Comparison of ENCODE assay signal across 14 cellular contexts in the genomic region with DNA sequence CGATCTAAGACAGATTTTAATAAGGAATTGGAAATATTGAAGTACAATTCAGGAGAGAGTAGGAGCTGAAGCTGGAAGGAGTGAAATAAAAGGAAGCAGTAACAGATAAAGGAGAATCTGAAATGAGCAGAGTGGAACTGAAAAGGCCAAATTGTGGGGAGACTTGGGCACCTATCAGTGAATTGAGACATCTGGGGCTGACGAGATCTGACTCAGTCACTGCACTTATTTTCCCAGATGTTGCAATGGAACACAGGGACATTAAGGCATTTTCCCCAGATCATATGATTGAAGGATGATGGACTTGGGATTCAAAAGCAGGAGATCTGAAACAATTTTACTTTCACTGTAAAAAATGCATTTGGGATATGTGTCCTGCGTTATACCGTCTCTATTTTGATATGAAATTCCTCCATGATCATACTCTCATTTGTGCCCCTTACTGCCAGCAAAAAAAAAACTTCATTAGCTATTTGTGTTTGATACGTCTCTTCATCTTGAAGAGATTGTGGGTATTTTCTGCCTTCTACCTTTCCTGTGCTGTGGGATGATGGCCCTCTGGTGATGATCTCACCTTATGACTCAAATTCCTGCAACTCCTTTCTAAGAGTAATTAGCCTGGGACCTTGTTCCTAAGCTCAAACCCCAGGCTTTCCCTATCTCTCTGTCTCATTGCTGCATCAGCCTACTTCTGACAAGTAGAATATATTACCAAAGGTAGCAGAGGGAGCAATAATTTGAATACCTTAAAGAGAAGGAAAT.
DNase-seq lines count a peak whose midpoint lies in the region; ATAC-seq, FAIRE-seq and TF ChIP-seq lines count a peak whose summit lies in the region.
"Had no signal": no experiment of that assay in that cellular context is flagged by ENCODE, and none has a peak within 500 bp of the region (broad histone marks: within the 10 kb centered on the region; RNA-seq: fewer than 3 reads in every experiment).

No MANE protein-coding gene starts in this region.

- H3K4me1 ChIP-seq in PC-3 (ENCODE audit: insufficient read depth, low read length) (peaks cover 31% of the 10 kb centered on the region), H1 (replicated peaks in 1 of 4; ENCODE audit: control insufficient read depth in 3 of 4, insufficient read depth in 4 of 4, low read length in 3 of 4) (no peaks in the 10 kb centered on the region), mesendoderm (ENCODE audit: control insufficient read depth, low read depth, low read length) (peaks cover 2% of the 10 kb centered on the region), MM.1S (ENCODE audit: low read length) (no peaks in the 10 kb centered on the region)
- H3K4me1 ChIP-seq: BLaER1, vagina had no signal

- POLR2A ChIA-PET in PC-3 (lab: Charles Lee; ENCODE audit: unreplicated experiment) (no interaction called here), H1 (lab: Charles Lee; ENCODE audit: partially characterized antibody) (no interaction called here)

- H2BK20ac ChIP-seq in H1 (ENCODE audit: low read length), result no peak overlapping the region

- H3K9ac ChIP-seq in PC-3 (ENCODE audit: low read length), result peak overlapping the region; percentile 63
- no peak overlapping the region for H3K9ac ChIP-seq in H1 (replicated peaks in 1 of 4; ENCODE audit: extremely low read depth in 1 of 4, low read depth in 3 of 4, low read length in 3 of 4)
- H3K9ac ChIP-seq in mesendoderm (ENCODE audit: low read length), result no peak overlapping the region
- no peak overlapping the region for H3K9ac ChIP-seq in MM.1S (ENCODE audit: low read length)
- H3K9ac ChIP-seq: BLaER1 had no signal

- 93 to 100% methylated on average over 1 to 5 of the region's 5 CpGs for WGBS in H1 (ENCODE audit: extremely low coverage in 1 of 2, insufficient coverage in 1 of 2, insufficient read length in 1 of 2, insufficient replicate concordance in 2 of 2, low coverage in 1 of 2, low lambda C conversion rate in 2 of 2, missing lambda C conversion rate in 1 of 2), 2 experiments
- WGBS in mesendoderm (ENCODE audit: extremely low coverage, insufficient coverage, low lambda C conversion rate), result 100% methylated on average over 1 of the region's 5 CpGs

- no peak overlapping the region for H3K14ac ChIP-seq in H1 (ENCODE audit: insufficient read length)

- H4K8ac ChIP-seq in H1 (ENCODE audit: extremely low read depth, insufficient read depth, low read length) (no peak overlapping the region), mesendoderm (ENCODE audit: low read depth, low read length) (no peak overlapping the region)

- H4K20me1 ChIP-seq in PC-3 (ENCODE audit: low read length) (no peaks in the 10 kb centered on the region), H1 (replicated peaks in 1 of 2; ENCODE audit: control insufficient read depth in 1 of 2, insufficient read depth in 2 of 2, low read length in 2 of 2) (no peaks in the 10 kb centered on the region), MM.1S (ENCODE audit: insufficient read depth, low read length) (no peaks in the 10 kb centered on the region)
- H4K20me1 ChIP-seq: BLaER1 had no signal

- H2BK15ac ChIP-seq in H1 (ENCODE audit: low read length) (no peak overlapping the region), mesendoderm (replicated peaks; ENCODE audit: low read depth) (no peak overlapping the region)

- CTCF ChIA-PET in PC-3 (lab: Charles Lee) (interaction anchor here (0.6 to 1.2 kb wide), 3 partner anchors 278 to 393 kb away, joined by 3 to 10 read pairs (median 3); no protein-coding TSS in a partner anchor), H1 (lab: Charles Lee; ENCODE audit: partially characterized antibody) (interaction anchor here (0.6 to 1.9 kb wide), 6 partner anchors 10 to 479 kb away, joined by 3 to 5 read pairs (median 3); no protein-coding TSS in a partner anchor)

- H3F3A ChIP-seq in PC-3 (ENCODE audit: low read length, unreplicated experiment) (peaks cover 4% of the 10 kb centered on the region), MM.1S (ENCODE audit: insufficient read depth, low read length) (no peaks in the 10 kb centered on the region)

- intact Hi-C loops in PC-3 (cut with micrococcal nuclease), result loop anchor here (1.0 to 5.0 kb wide), 4 partner anchors 87 to 480 kb away; no protein-coding TSS in a partner anchor

- H2AK5ac ChIP-seq in H1 (ENCODE audit: low read depth, low read length) (no peak overlapping the region), mesendoderm (ENCODE audit: low read length) (no peak overlapping the region)

- ATAC-seq in PC-3, result peak; percentile 78
- ATAC-seq in GM21360 (IDR thresholded peaks at IDR 0.05; ENCODE audit: unreplicated experiment), result no peak
- ATAC-seq: activated naive CD8-positive, alpha-beta T cell treated with anti-CD3 and anti-CD28 coated beads, Interleukin-2, amount 50 U/mL, for 24 hours; naive thymus-derived CD4-positive, alpha-beta T cell had no signal

- H3K79me2 ChIP-seq in PC-3 (ENCODE audit: low read length), result no peaks in the 10 kb centered on the region
- H3K79me2 ChIP-seq in H1 (ENCODE audit: control insufficient read depth in 1 of 2, insufficient read depth in 2 of 2, low read length in 2 of 2), result no peaks in the 10 kb centered on the region
- H3K79me2 ChIP-seq in mesendoderm (ENCODE audit: control insufficient read depth, insufficient read depth, low read length), result no peaks in the 10 kb centered on the region
- H3K79me2 ChIP-seq in MM.1S (ENCODE audit: low read length), result no peaks in the 10 kb centered on the region

- no peak overlapping the region for H2BK12ac ChIP-seq in H1 (ENCODE audit: low read depth, low read length)

- H3K79me1 ChIP-seq in H1 (ENCODE audit: low read depth, low read length), result no peaks in the 10 kb centered on the region
- H3K79me1 ChIP-seq in mesendoderm (ENCODE audit: low read length), result no peaks in the 10 kb centered on the region

- no peak overlapping the region for H3K4ac ChIP-seq in H1 (replicated peaks; ENCODE audit: insufficient read length, low read depth, low read length)
- H3K4ac ChIP-seq in mesendoderm (ENCODE audit: low read depth, low read length), result no peak overlapping the region

- H4K5ac ChIP-seq in H1 (ENCODE audit: insufficient read length, low read depth, low read length) (no peak overlapping the region), mesendoderm (ENCODE audit: low read length) (no peak overlapping the region)

- TF ChIP-seq CTCF in PC-3 (conservative IDR thresholded peaks at IDR 0.05; ENCODE audit: low read depth, low read length) (peak; percentile 32; the same call in 1 of the 2 replicates), H1 (IDR thresholded peaks at IDR 0.05; ENCODE audit: control extremely low read depth in 1 of 3, insufficient read depth in 1 of 3, low read depth in 1 of 3, low read length in 3 of 3) (no peak), MM.1S (IDR thresholded peaks at IDR 0.05; ENCODE audit: low read length) (no peak)

- peak overlapping the region; percentile 7; the same call in 1 of the 2 replicates for H3K4me3 ChIP-seq in PC-3 (ENCODE audit: low read length)
- no peak overlapping the region for H3K4me3 ChIP-seq in H1 (ENCODE audit: extremely low read depth in 1 of 4, insufficient read depth in 2 of 4, low read depth in 3 of 4, low read length in 4 of 4)
- no peak overlapping the region for H3K4me3 ChIP-seq in mesendoderm (ENCODE audit: low read length)
- no peak overlapping the region for H3K4me3 ChIP-seq in MM.1S (ENCODE audit: low read length)
- H3K4me3 ChIP-seq: BLaER1, vagina had no signal

- no peak for FAIRE-seq in H1 (lab: Jason Lieb, UNC)

- TF ChIP-seq EP300 in H1 (IDR thresholded peaks at IDR 0.05; ENCODE audit: borderline replicate concordance in 1 of 2, low read depth in 2 of 2, low read length in 2 of 2), result no peak

- H2AFZ ChIP-seq in PC-3 (ENCODE audit: low read length) (peak overlapping the region; percentile 45), H1 (ENCODE audit: low read length) (peak overlapping the region; percentile 64; the same call in 1 of the 2 replicates), MM.1S (ENCODE audit: low read length) (no peak overlapping the region)

- H3K9me2 ChIP-seq in PC-3 (replicated peaks; ENCODE audit: low read length), result no peaks in the 10 kb centered on the region
- no peaks in the 10 kb centered on the region for H3K9me2 ChIP-seq in MM.1S (replicated peaks; ENCODE audit: insufficient read depth, low read length)

- H3K23ac ChIP-seq in H1 (ENCODE audit: insufficient read length) (no peak overlapping the region), mesendoderm (ENCODE audit: low read length) (no peak overlapping the region)

- DNase-seq in ELF-1 (ENCODE audit: low read depth, low spot score) (peak; percentile 23), PC-3 (peak; percentile 71), H1 (ENCODE audit: low read depth in 1 of 2, low spot score in 2 of 2) (no peak), mesendoderm (peak; percentile 88), MM.1S (no peak), NOMO-1 treated with dmso at 0.1 percent for 144 hours (lab: John Stamatoyannopoulos, UW; ENCODE audit: unreplicated experiment) (no peak)
- DNase-seq in central memory CD4-positive, alpha-beta T cell, result no peak
- DNase-seq: activated naive CD8-positive, alpha-beta T cell treated with anti-CD3 and anti-CD28 coated beads, Interleukin-2, amount 50 U/mL, for 24 hours; effector memory CD4-positive, alpha-beta T cell; naive thymus-derived CD4-positive, alpha-beta T cell; NCI-H2081 had no signal

- H3K4me2 ChIP-seq in PC-3 (ENCODE audit: low read length) (peak overlapping the region; percentile 66), H1 (ENCODE audit: insufficient read depth in 1 of 2, low read depth in 2 of 2, low read length in 2 of 2) (no peak overlapping the region), mesendoderm (ENCODE audit: low read length) (no peak overlapping the region), MM.1S (ENCODE audit: low read depth, low read length) (no peak overlapping the region)
- H3K4me2 ChIP-seq: BLaER1 had no signal

- H3K9me3 ChIP-seq in PC-3 (ENCODE audit: low read length), result no peaks in the 10 kb centered on the region
- H3K9me3 ChIP-seq in H1 (ENCODE audit: insufficient read depth in 2 of 2, low read depth in 1 of 2, low read length in 1 of 2), result no peaks in the 10 kb centered on the region
- H3K9me3 ChIP-seq in MM.1S (replicated peaks; ENCODE audit: insufficient read depth, low read length), result no peaks in the 10 kb centered on the region
- H3K9me3 ChIP-seq: BLaER1, vagina had no signal

- no peak overlapping the region for H4K91ac ChIP-seq in H1 (replicated peaks; ENCODE audit: insufficient read length, low read length)

- no peak overlapping the region for H3K18ac ChIP-seq in H1 (ENCODE audit: extremely low read depth, low read length)
- no peak overlapping the region for H3K18ac ChIP-seq in mesendoderm (ENCODE audit: low read length)

- H3K27me3 ChIP-seq in PC-3 (ENCODE audit: low read length), result no peaks in the 10 kb centered on the region
- H3K27me3 ChIP-seq in H1 (replicated peaks in 1 of 4; ENCODE audit: control insufficient read depth in 3 of 4, extremely low read depth in 1 of 4, insufficient read depth in 3 of 4, low read length in 3 of 4), result no peaks in the 10 kb centered on the region
- no peaks in the 10 kb centered on the region for H3K27me3 ChIP-seq in mesendoderm (ENCODE audit: insufficient read depth, low read length, poor library complexity)
- H3K27me3 ChIP-seq in MM.1S (replicated peaks; ENCODE audit: insufficient read depth, low read length), result no peaks in the 10 kb centered on the region
- H3K27me3 ChIP-seq: BLaER1, vagina had no signal

- TF ChIP-seq RAD21 in H1 (IDR thresholded peaks at IDR 0.05 in 1 of 2, conservative IDR thresholded peaks at IDR 0.05 in 1 of 2; ENCODE audit: low read depth in 2 of 2, low read length in 2 of 2), result peak; percentile 35 to 37; a peak in 2 of 4 replicates

- no TSS peak for BruUV-seq in PC-3 (replicated peaks; lab: Mats Ljungman, UMichigan)

- no peaks in the 10 kb centered on the region for H3K23me2 ChIP-seq in H1 (ENCODE audit: low read depth, low read length)

- H2BK120ac ChIP-seq in H1 (replicated peaks; ENCODE audit: low read depth, low read length) (no peak overlapping the region), mesendoderm (ENCODE audit: low read depth, low read length) (no peak overlapping the region)

- TF ChIP-seq POLR2A in H1 (IDR thresholded peaks at IDR 0.05; ENCODE audit: control extremely low read depth in 1 of 2, low read depth in 2 of 2, low read length in 2 of 2), result no peak

- H3K27ac ChIP-seq in PC-3 (ENCODE audit: low read length) (peak overlapping the region; percentile 93), H1 (ENCODE audit: low read depth, low read length) (no peak overlapping the region), mesendoderm (ENCODE audit: low read depth, low read length) (no peak overlapping the region), MM.1S (ENCODE audit: low read length) (no peak overlapping the region)
- H3K27ac ChIP-seq: BLaER1, vagina had no signal

- H3K36me3 ChIP-seq in PC-3 (ENCODE audit: low read depth, low read length), result no peaks in the 10 kb centered on the region
- H3K36me3 ChIP-seq in H1 (ENCODE audit: control insufficient read depth in 2 of 4, insufficient read depth in 4 of 4, low read length in 3 of 4), result no peaks in the 10 kb centered on the region
- no peaks in the 10 kb centered on the region for H3K36me3 ChIP-seq in mesendoderm (ENCODE audit: control insufficient read depth, insufficient read depth, low read length)
- no peaks in the 10 kb centered on the region for H3K36me3 ChIP-seq in MM.1S (replicated peaks; ENCODE audit: insufficient read depth, low read length)
- H3K36me3 ChIP-seq: BLaER1, vagina had no signal

- H3K56ac ChIP-seq in H1 (replicated peaks; ENCODE audit: insufficient read length, low read depth, low read length) (no peak overlapping the region), mesendoderm (ENCODE audit: low read length) (no peak overlapping the region)

- H2BK5ac ChIP-seq in H1 (ENCODE audit: low read depth, low read length) (no peak overlapping the region), mesendoderm (ENCODE audit: low read length) (no peak overlapping the region)

Comparison
In these comparisons a context has a peak if more than half of its experiments do, and no peak if none do; other contexts are left out.
1. DNase-seq: peak in ELF-1 (single experiment), PC-3 (single experiment) and mesendoderm (single experiment); none in H1 (0 of 2), MM.1S (single experiment), central memory CD4-positive, alpha-beta T cell (single experiment) and NOMO-1 treated with dmso at 0.1 percent for 144 hours (single experiment).